In the genomic region with DNA sequence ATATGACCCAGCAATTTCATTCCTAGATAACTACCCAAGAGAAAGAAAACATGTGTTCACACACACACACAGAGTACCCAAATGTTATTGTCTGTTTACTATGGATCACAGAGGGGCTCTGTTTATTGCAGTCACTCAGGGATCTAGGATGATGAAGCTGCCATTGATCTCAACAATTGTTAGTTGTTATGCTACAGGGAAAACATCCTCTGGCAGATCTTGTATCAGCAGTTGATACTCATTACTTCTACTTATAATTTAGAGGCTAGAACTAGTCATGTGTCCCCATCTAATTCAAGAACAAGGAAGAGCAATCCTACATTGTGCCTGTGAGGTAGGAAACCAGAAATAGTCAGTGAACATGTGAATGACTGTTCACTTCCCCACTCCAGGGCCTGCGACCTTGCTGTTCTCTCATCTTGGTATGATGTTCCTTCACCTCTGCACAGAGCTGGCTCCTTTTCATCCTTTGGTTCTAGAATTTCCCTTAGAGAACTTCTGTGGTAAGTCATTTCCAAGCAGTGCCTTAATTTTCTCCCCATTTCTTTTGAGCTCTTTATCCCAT, we compare ENCODE assay signal across 16 cellular contexts. TPM values are rescaled to one million over a fixed set of nuclear protein-coding genes. Genes with fewer than 3 reads are reported as not detected.
A peak's percentile ranks its signal among the peaks of the same experiment; 100 is the strongest.
DNase-seq lines count a peak whose midpoint lies in the region; ATAC-seq and TF ChIP-seq lines count a peak whose summit lies in the region.
"Had no signal": no experiment of that assay in that cellular context is flagged by ENCODE, and none has a peak within 500 bp of the region (broad histone marks: within the 10 kb centered on the region; RNA-seq: fewer than 3 reads in every experiment).

No MANE protein-coding gene starts in this region.

- TF ChIP-seq CTCF in adrenal gland (IDR thresholded peaks at IDR 0.05) = no peak

- no peaks in the 10 kb centered on the region for H3K36me3 ChIP-seq in adrenal gland (replicated peaks in 1 of 2)
- H3K36me3 ChIP-seq: BLaER1, HAP-1 had no signal

- intact Hi-C loops in left ventricle myocardium superior (cut with micrococcal nuclease) (no loop called here), Right ventricle myocardium inferior (cut with DNase I) (loop anchor here (10.0 kb wide), 1 partner anchor 90 kb away; no protein-coding TSS in a partner anchor), adrenal gland (cut with DNase I) (no loop called here)

- ATAC-seq in left ventricle myocardium superior (peak; percentile 56), Right ventricle myocardium inferior (no peak)

- DNase-seq in left ventricle myocardium superior (no peak), Right ventricle myocardium inferior (ENCODE audit: missing footprints) (no peak), inferior parietal cortex (ENCODE audit: extremely low spot score) (peak; percentile 47), putamen (ENCODE audit: low spot score) (peak; percentile 45), SIG-M5 treated with dmso at 0.1 percent for 504 hours (lab: John Stamatoyannopoulos, UW; ENCODE audit: unreplicated experiment) (no peak), SHP77 (lab: John Stamatoyannopoulos, UW) (no peak), adrenal gland (no peak)
- DNase-seq in stimulated activated CD4-positive, alpha-beta T cell treated with anti-CD3 and anti-CD28 coated beads, Interleukin-4, amount 100 ng/mL, for 4 hours = no peak
- DNase-seq: Caco-2; CD8-positive, alpha-beta memory T cell; GF-D8 had no signal

- no peaks in the 10 kb centered on the region for H3K4me1 ChIP-seq in adrenal gland (replicated peaks in 1 of 2)
- H3K4me1 ChIP-seq: BLaER1, Caco-2, HAP-1 had no signal

- no peaks in the 10 kb centered on the region for H3K9me3 ChIP-seq in adrenal gland (replicated peaks in 1 of 3)
- H3K9me3 ChIP-seq: BLaER1, Caco-2, HAP-1 had no signal

- H3K27me3 ChIP-seq in adrenal gland = no peaks in the 10 kb centered on the region
- H3K27me3 ChIP-seq: BLaER1 had no signal

- 67 to 81% (median 72%) methylated on average over 1 of the region's 1 CpG for WGBS in adrenal gland, 4 donors

- TF ChIP-seq POLR2A in adrenal gland (IDR thresholded peaks at IDR 0.05) = no peak

- H3K4me3 ChIP-seq in adrenal gland = no peak overlapping the region
- H3K4me3 ChIP-seq: BLaER1, HAP-1 had no signal

- no peak overlapping the region for H3K27ac ChIP-seq in adrenal gland
- H3K27ac ChIP-seq: 22Rv1, BLaER1 had no signal

RNA-seq across cellular contexts. Expression of a gene that starts 30.3 kb away (rescaled TPM):
- total RNA-seq in left ventricle myocardium superior (0.20 TPM), Right ventricle myocardium inferior (0.14 TPM), adrenal gland (not detected)
- polyA plus RNA-seq in adrenal gland = under 1 TPM in 1 of 3 donors, not detected in 2; 0.03 TPM
- total RNA-seq: A673; CD8-positive, alpha-beta memory T cell; H1 had no signal
- polyA plus RNA-seq: CD8-positive, alpha-beta memory T cell had no signal

Comparison
In these comparisons a context has a peak if more than half of its experiments do, and no peak if none do; other contexts are left out.
1. DNase-seq: peak in inferior parietal cortex (single experiment) and putamen (single experiment); none in left ventricle myocardium superior (single experiment), Right ventricle myocardium inferior (single experiment), SIG-M5 treated with dmso at 0.1 percent for 504 hours (single experiment), stimulated activated CD4-positive, alpha-beta T cell treated with anti-CD3 and anti-CD28 coated beads, Interleukin-4, amount 100 ng/mL, for 4 hours (0 of 2), SHP77 (0 of 2) and adrenal gland (0 of 7).